ENCODE assay signal across 21 cellular contexts in genomic region chr4:185771696-185772390, GRCh38. TPM values are rescaled to one million over a fixed set of nuclear protein-coding genes. Genes with fewer than 3 reads are reported as not detected.
DNase-seq lines count a peak whose midpoint lies in the region; ATAC-seq, FAIRE-seq and TF ChIP-seq lines count a peak whose summit lies in the region.
"Had no signal": no experiment of that assay in that cellular context is flagged by ENCODE, and none has a peak within 500 bp of the region (broad histone marks: within the 10 kb centered on the region; RNA-seq: fewer than 3 reads in every experiment).

No MANE protein-coding gene starts in this region.

- H3K9me3 Mint-ChIP-seq in WTC11 = peaks cover 7% of the 10 kb centered on the region
- H3K9me3 Mint-ChIP-seq: activated T-cell treated with anti-CD3 and anti-CD28 coated beads, Interleukin-2, amount 50 U/mL, for 72 hours; dendritic cell treated with granulocyte-macrophage colony-stimulating factor and Interleukin-4, amounts not matched to agents 40 ng/mL and 50 ng/mL, for 4 days had no signal

- no peak for TF ChIP-seq POLR2A in sigmoid colon (IDR thresholded peaks at IDR 0.05)

- H3K4me1 ChIP-seq in sigmoid colon (peaks cover 0 to 42% (median 25%) of the 10 kb centered on the region in 4 donors), small intestine (ENCODE audit: control insufficient read depth in 2 of 2, insufficient read depth in 1 of 2, low read depth in 1 of 2, low read length in 1 of 2) (no peaks in the 10 kb centered on the region)

- no peaks in the 10 kb centered on the region for H3K27me3 Mint-ChIP-seq in WTC11 (ENCODE audit: low read depth)

- H3K36me3 Mint-ChIP-seq in WTC11 = peaks cover 23% of the 10 kb centered on the region
- H3K36me3 Mint-ChIP-seq: activated CD4-positive, alpha-beta memory T cell treated with anti-CD3 and anti-CD28 coated beads for 36 hours; natural killer cell treated with Interleukin-12 subunit alpha and Interleukin-12 subunit beta and Interleukin-15 and Interleukin-18, amount 100 ng/mL, for 72 hours had no signal

- peak overlapping the region; percentile 75; the same call in 1 of the 2 replicates for H3K4me3 Mint-ChIP-seq in WTC11
- H3K4me3 Mint-ChIP-seq: activated CD4-positive, alpha-beta memory T cell treated with anti-CD3 and anti-CD28 coated beads for 36 hours; activated T-cell treated with anti-CD3 and anti-CD28 coated beads, Interleukin-2, amount 50 U/mL, for 72 hours; dendritic cell treated with granulocyte-macrophage colony-stimulating factor and Interleukin-4, amounts not matched to agents 40 ng/mL and 50 ng/mL, for 4 days; natural killer cell treated with Interleukin-12 subunit alpha and Interleukin-12 subunit beta and Interleukin-15 and Interleukin-18, amount 100 ng/mL, for 72 hours had no signal

- H3K36me3 ChIP-seq in sigmoid colon (no peaks in the 10 kb centered on the region), small intestine (ENCODE audit: control insufficient read depth in 2 of 2, insufficient read depth in 2 of 2, low read length in 2 of 2) (no peaks in the 10 kb centered on the region)

- POLR2A ChIA-PET in WTC11 (lab: Charles Lee) = interaction anchor here (0.8 kb wide), 1 partner anchor 76 kb away, joined by 3 read pairs; no protein-coding TSS in a partner anchor

- H3K27ac ChIP-seq in sigmoid colon (peak overlapping the region; percentile 74 to 87 (median 79)), small intestine (ENCODE audit: low read depth in 1 of 2, low read length in 1 of 2) (no peak overlapping the region)

- ATAC-seq in WTC11 = no peak
- no peak for ATAC-seq in GM21737 (IDR thresholded peaks at IDR 0.05; ENCODE audit: unreplicated experiment)
- ATAC-seq in HG02623 (IDR thresholded peaks at IDR 0.05; ENCODE audit: unreplicated experiment) = no peak
- ATAC-seq: activated T-cell treated with anti-CD3 and anti-CD28 coated beads, Interleukin-2, amount 50 U/mL, for 72 hours; HCT116; natural killer cell treated with Interleukin-12 subunit alpha and Interleukin-12 subunit beta and Interleukin-15 and Interleukin-18, amount 100 ng/mL, for 72 hours had no signal

- 90 to 93% methylated on average over 7 of the region's 7 CpGs for WGBS in sigmoid colon, 2 donors
- WGBS in small intestine, 3 donors = 80 to 89% (median 82%) methylated on average over 7 of the region's 7 CpGs

- no peak for FAIRE-seq in small intestine (lab: Jason Lieb, UNC)

- intact Hi-C loops in sigmoid colon (cut with DNase I) = no loop called here

- peaks cover 0 to 2% (median 0%) of the 10 kb centered on the region in 4 donors for H3K9me3 ChIP-seq in sigmoid colon
- H3K9me3 ChIP-seq in small intestine (ENCODE audit: control insufficient read depth, low read depth) = no peaks in the 10 kb centered on the region

- H3K4me1 Mint-ChIP-seq in WTC11 = peaks cover 46% of the 10 kb centered on the region

- TF ChIP-seq CTCF in WTC11 (IDR thresholded peaks at IDR 0.05) = no peak
- no peak for TF ChIP-seq CTCF in sigmoid colon (IDR thresholded peaks at IDR 0.05)

- peak overlapping the region in 1 of 4 donors; percentile 36 for H3K4me3 ChIP-seq in sigmoid colon
- no peak overlapping the region for H3K4me3 ChIP-seq in small intestine (ENCODE audit: low read depth in 1 of 2, low read length in 2 of 2)

- CTCF ChIA-PET in WTC11 (lab: Charles Lee) = interaction anchor here (1.5 kb wide), 1 partner anchor 250 kb away, joined by 5 read pairs; no protein-coding TSS in a partner anchor

- no peak for TF ChIP-seq EP300 in sigmoid colon (IDR thresholded peaks at IDR 0.05)

- H3K27me3 ChIP-seq in sigmoid colon (no peaks in the 10 kb centered on the region), small intestine (ENCODE audit: control insufficient read depth in 2 of 2, insufficient read depth in 2 of 2, low read length in 2 of 2) (no peaks in the 10 kb centered on the region)

- peak overlapping the region; percentile 61; the same call in 1 of the 2 replicates for H3K27ac Mint-ChIP-seq in WTC11
- H3K27ac Mint-ChIP-seq: activated CD4-positive, alpha-beta memory T cell treated with anti-CD3 and anti-CD28 coated beads for 36 hours; activated T-cell treated with anti-CD3 and anti-CD28 coated beads, Interleukin-2, amount 50 U/mL, for 72 hours; dendritic cell treated with granulocyte-macrophage colony-stimulating factor and Interleukin-4, amounts not matched to agents 40 ng/mL and 50 ng/mL, for 4 days; natural killer cell treated with Interleukin-12 subunit alpha and Interleukin-12 subunit beta and Interleukin-15 and Interleukin-18, amount 100 ng/mL, for 72 hours had no signal

- DNase-seq in AG08395 (ENCODE audit: low spot score) = peak; percentile 37
- no peak for DNase-seq in WTC11 (ENCODE audit: low spot score)
- peak; percentile 53 for DNase-seq in fibroblast of gingiva (ENCODE audit: low read depth)
- no peak for DNase-seq in sigmoid colon
- DNase-seq in small intestine = no peak
- no peak for DNase-seq in DMS53 (lab: John Stamatoyannopoulos, UW)
- DNase-seq: activated CD4-positive, alpha-beta memory T cell treated with anti-CD3 and anti-CD28 coated beads for 36 hours; activated T-cell treated with anti-CD3 and anti-CD28 coated beads, Interleukin-2, amount 50 U/mL, for 72 hours; AML-193; amniotic stem cell; Calu3; GF-D8; NCI-H2081 treated with DMSO at 0.1 percent for 48 hours; NCI-H774; stimulated activated CD4-positive, alpha-beta T cell treated with anti-CD3 and anti-CD28 coated beads, Interleukin-4, amount 100 ng/mL, for 24 hours; SW 1271 had no signal

TF ChIP-seq in WTC11, 78 proteins besides CTCF, POLR2A, EP300 and RAD21:
- TF ChIP-seq CBFB (CRISPR knock-in tag; IDR thresholded peaks at IDR 0.05; ENCODE audit: low read depth) = no peak
- TF ChIP-seq USF2 (CRISPR knock-in tag; IDR thresholded peaks at IDR 0.05) = no peak
- TF ChIP-seq ZNF396 (CRISPR knock-in tag; IDR thresholded peaks at IDR 0.05; ENCODE audit: borderline replicate concordance) = no peak
- no peak for TF ChIP-seq TP53 (CRISPR knock-in tag; IDR thresholded peaks at IDR 0.05)
- TF ChIP-seq ELF4 (CRISPR knock-in tag; IDR thresholded peaks at IDR 0.05; ENCODE audit: low read depth) = no peak
- TF ChIP-seq ZNF138 (CRISPR knock-in tag; conservative IDR thresholded peaks at IDR 0.05) = no peak
- TF ChIP-seq FOXK1 (CRISPR knock-in tag; IDR thresholded peaks at IDR 0.05) = no peak
- TF ChIP-seq ZNF281 (CRISPR knock-in tag; IDR thresholded peaks at IDR 0.05) = no peak
- TF ChIP-seq ATF2 (CRISPR knock-in tag; IDR thresholded peaks at IDR 0.05; ENCODE audit: borderline replicate concordance, low read depth) = no peak
- TF ChIP-seq HMGA2 (CRISPR knock-in tag; IDR thresholded peaks at IDR 0.05) = no peak
- no peak for TF ChIP-seq ZNF671 (CRISPR knock-in tag; IDR thresholded peaks at IDR 0.05)
- no peak for TF ChIP-seq IRF2 (CRISPR knock-in tag; IDR thresholded peaks at IDR 0.05; ENCODE audit: borderline replicate concordance, low read depth)
- TF ChIP-seq NFATC4 (CRISPR knock-in tag; IDR thresholded peaks at IDR 0.05) = no peak
- no peak for TF ChIP-seq NR1H2 (CRISPR knock-in tag; IDR thresholded peaks at IDR 0.05)
- no peak for TF ChIP-seq JUN (CRISPR knock-in tag; IDR thresholded peaks at IDR 0.05)
- no peak for TF ChIP-seq TEAD1 (CRISPR knock-in tag; IDR thresholded peaks at IDR 0.05)
- no peak for TF ChIP-seq ZNF121 (CRISPR knock-in tag; IDR thresholded peaks at IDR 0.05)

RNA-seq across cellular contexts. Expression of gene SORBS2, which starts 40.2 kb away (rescaled TPM):
- total RNA-seq in WTC11 (2021) = 29.5 to 44.5 TPM (median 31.4 TPM) in 3 replicates
- 1,000 to 10,000 TPM in 1 of 4 donors, 100 to 1,000 TPM in 3; 849 to 1,032 (median 869) TPM for total RNA-seq in sigmoid colon
- 10 to 100 TPM in 2 of 3 donors, 1 to 10 TPM in 1; 7.9 to 26.9 (median 15.6) TPM for polyA plus RNA-seq in sigmoid colon
- polyA plus RNA-seq in small intestine = 10 to 100 TPM in 1 of 3 donors, 1 to 10 TPM in 2; 1.6 to 27.6 (median 4.6) TPM
- total RNA-seq: activated CD4-positive, alpha-beta memory T cell treated with anti-CD3 and anti-CD28 coated beads for 36 hours; natural killer cell treated with Interleukin-12 subunit alpha and Interleukin-12 subunit beta and Interleukin-15 and Interleukin-18, amount 100 ng/mL, for 72 hours had no signal

Comparison
In these comparisons a context has a peak if more than half of its experiments do, and no peak if none do; other contexts are left out.
1. DNase-seq: peak in AG08395 (single experiment) and fibroblast of gingiva (single experiment); none in WTC11 (single experiment), sigmoid colon (single experiment), small intestine (single experiment) and DMS53 (single experiment).
2. H3K27ac ChIP-seq: peak in sigmoid colon (4 of 4); none in small intestine (0 of 2).
3. RNA of gene SORBS2, which starts 40.2 kb away (total RNA-seq): 849 to 1,032 TPM in sigmoid colon; 29.5 to 44.5 TPM in WTC11; every median in the first group is over 10 times any median in the second.